In the genomic region with DNA sequence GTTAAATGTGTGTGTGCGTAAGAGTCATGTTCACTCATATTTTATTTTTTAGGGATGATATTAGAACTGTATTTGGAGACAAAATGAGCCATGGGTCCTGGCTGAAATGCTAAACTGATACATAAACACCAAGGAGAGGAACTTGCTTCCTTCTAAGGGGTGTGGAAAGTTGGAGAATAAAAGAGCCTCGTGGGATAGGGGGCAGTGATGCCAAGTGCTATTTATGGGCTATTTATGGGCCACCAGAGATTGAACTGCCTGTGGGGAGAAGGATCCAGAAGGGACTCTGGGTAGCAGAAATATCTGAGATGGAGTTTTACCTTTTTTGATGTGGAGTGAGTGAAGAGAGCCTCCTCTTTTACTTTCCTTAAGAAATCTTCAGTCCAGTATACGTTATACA, we compare ENCODE assay signal across 19 cellular contexts. TPM values are rescaled to one million over a fixed set of nuclear protein-coding genes. Genes with fewer than 3 reads are reported as not detected.
"Had no signal": no experiment of that assay in that cellular context is flagged by ENCODE, and none has a peak within 500 bp of the region (broad histone marks: within the 10 kb centered on the region; RNA-seq: fewer than 3 reads in every experiment).

No MANE protein-coding gene starts in this region.

- H3K27ac ChIP-seq: gastroesophageal sphincter, heart right ventricle, left lung, pancreas had no signal

- H3K4me3 ChIP-seq: gastroesophageal sphincter, heart right ventricle, left lung, lung, pancreas, thoracic aorta had no signal

- H3K9me3 Mint-ChIP-seq: activated CD4-positive, alpha-beta memory T cell treated with anti-CD3 and anti-CD28 coated beads for 36 hours; activated naive CD4-positive, alpha-beta T cell treated with anti-CD3 and anti-CD28 coated beads for 36 hours; activated naive CD8-positive, alpha-beta T cell treated with anti-CD3 and anti-CD28 coated beads, Interleukin-2, amount 10 ng/mL, durations not matched to agents 7 days and 5 days; activated T-cell treated with anti-CD3 and anti-CD28 coated beads, Interleukin-2, amount 50 U/mL, for 72 hours; dendritic cell treated with granulocyte-macrophage colony-stimulating factor and Interleukin-4, amounts not matched to agents 40 ng/mL and 50 ng/mL, for 4 days; naive thymus-derived CD8-positive, alpha-beta T cell; stimulated activated naive B cell treated with anti-CD40 and anti-IgM and Interleukin-4, amounts not matched to agents 10 μg/mL and 1 μg/mL and 100 μg/mL, for 72 hours had no signal

- H3K9me3 ChIP-seq: gastroesophageal sphincter, heart right ventricle, left lung, pancreas, thoracic aorta had no signal

- H3K36me3 Mint-ChIP-seq: activated CD4-positive, alpha-beta memory T cell treated with anti-CD3 and anti-CD28 coated beads for 36 hours; activated naive CD8-positive, alpha-beta T cell treated with anti-CD3 and anti-CD28 coated beads, Interleukin-2, amount 10 ng/mL, durations not matched to agents 7 days and 5 days; stimulated activated naive B cell treated with anti-CD40 and anti-IgM and Interleukin-4, amounts not matched to agents 10 μg/mL and 1 μg/mL and 100 μg/mL, for 72 hours had no signal

- H3K36me3 ChIP-seq: gastroesophageal sphincter, heart right ventricle, left lung, pancreas, thoracic aorta had no signal

- H3K4me3 Mint-ChIP-seq: activated CD4-positive, alpha-beta memory T cell treated with anti-CD3 and anti-CD28 coated beads for 36 hours; activated naive CD4-positive, alpha-beta T cell treated with anti-CD3 and anti-CD28 coated beads for 36 hours; activated naive CD8-positive, alpha-beta T cell treated with anti-CD3 and anti-CD28 coated beads, Interleukin-2, amount 10 ng/mL, durations not matched to agents 7 days and 5 days; activated T-cell treated with anti-CD3 and anti-CD28 coated beads, Interleukin-2, amount 50 U/mL, for 72 hours; dendritic cell treated with granulocyte-macrophage colony-stimulating factor and Interleukin-4, amounts not matched to agents 40 ng/mL and 50 ng/mL, for 4 days; stimulated activated naive B cell treated with anti-CD40 and anti-IgM and Interleukin-4, amounts not matched to agents 10 μg/mL and 1 μg/mL and 100 μg/mL, for 72 hours had no signal

- H3K4me1 ChIP-seq: pancreas had no signal

- H3K4me1 Mint-ChIP-seq: activated naive CD8-positive, alpha-beta T cell treated with anti-CD3 and anti-CD28 coated beads, Interleukin-2, amount 10 ng/mL, durations not matched to agents 7 days and 5 days had no signal

- DNase-seq: activated CD4-positive, alpha-beta memory T cell treated with anti-CD3 and anti-CD28 coated beads for 36 hours; activated CD4-positive, alpha-beta T cell treated with anti-CD3 and anti-CD28 coated beads for 48 hours; activated effector memory CD4-positive, alpha-beta T cell treated with Interleukin-2 at 50 U/mL for 16 hours; activated naive CD4-positive, alpha-beta T cell treated with anti-CD3 and anti-CD28 coated beads for 36 hours; activated naive CD8-positive, alpha-beta T cell treated with anti-CD3 and anti-CD28 coated beads, Interleukin-2, amount 10 ng/mL, durations not matched to agents 7 days and 5 days; activated T-cell treated with anti-CD3 and anti-CD28 coated beads, Interleukin-2, amount 50 U/mL, for 72 hours; amniotic stem cell; effector memory CD4-positive, alpha-beta T cell; heart right ventricle; left lung; naive thymus-derived CD8-positive, alpha-beta T cell; pancreas; stimulated activated CD4-positive, alpha-beta T cell treated with anti-CD3 and anti-CD28 coated beads, Interleukin-2, amount 100 ng/mL, for 48 hours; stimulated activated CD8-positive, alpha-beta memory T cell treated with anti-CD3 and anti-CD28 coated beads, Interleukin-4, amount 100 ng/mL, for 48 hours; stimulated activated naive B cell treated with anti-CD40 and anti-IgM and Interleukin-4, amounts not matched to agents 10 μg/mL and 1 μg/mL and 100 μg/mL, for 72 hours had no signal

- H3K27ac Mint-ChIP-seq: activated CD4-positive, alpha-beta memory T cell treated with anti-CD3 and anti-CD28 coated beads for 36 hours; activated naive CD4-positive, alpha-beta T cell treated with anti-CD3 and anti-CD28 coated beads for 36 hours; activated naive CD8-positive, alpha-beta T cell treated with anti-CD3 and anti-CD28 coated beads, Interleukin-2, amount 10 ng/mL, durations not matched to agents 7 days and 5 days; activated T-cell treated with anti-CD3 and anti-CD28 coated beads, Interleukin-2, amount 50 U/mL, for 72 hours; dendritic cell treated with granulocyte-macrophage colony-stimulating factor and Interleukin-4, amounts not matched to agents 40 ng/mL and 50 ng/mL, for 4 days; naive thymus-derived CD8-positive, alpha-beta T cell; stimulated activated naive B cell treated with anti-CD40 and anti-IgM and Interleukin-4, amounts not matched to agents 10 μg/mL and 1 μg/mL and 100 μg/mL, for 72 hours had no signal

- H3K27me3 ChIP-seq: pancreas had no signal

RNA-seq across cellular contexts. Expression of a gene that starts 1.8 kb away (rescaled TPM):
- total RNA-seq: activated naive CD8-positive, alpha-beta T cell treated with anti-CD3 and anti-CD28 coated beads, Interleukin-2, amount 10 ng/mL, durations not matched to agents 7 days and 5 days; naive thymus-derived CD8-positive, alpha-beta T cell had no signal
- polyA plus RNA-seq: naive thymus-derived CD8-positive, alpha-beta T cell had no signal
